ENCODE assay signal across 1 cellular context in genomic region chr14:79708991-79709390, GRCh38.
TF ChIP-seq lines count a peak whose summit lies in the region.

No MANE protein-coding gene starts in this region.

TF ChIP-seq in IMR-90, 13 proteins besides CTCF, POLR2A, EP300 and RAD21 (continued from another document):
- TF ChIP-seq SMC3 (IDR thresholded peaks at IDR 0.05; ENCODE audit: low read depth, low read length), result no peak
- TF ChIP-seq FOS (IDR thresholded peaks at IDR 0.05; ENCODE audit: low read depth, low read length), result no peak
- TF ChIP-seq ELK1 (IDR thresholded peaks at IDR 0.05; ENCODE audit: borderline replicate concordance, low read depth, low read length), result no peak
- TF ChIP-seq RCOR1 (IDR thresholded peaks at IDR 0.05; ENCODE audit: insufficient replicate concordance, low read length), result no peak
- TF ChIP-seq NFE2L2 (IDR thresholded peaks at IDR 0.05; ENCODE audit: low read depth, low read length), result no peak
- no peak for TF ChIP-seq CEBPB (IDR thresholded peaks at IDR 0.05; ENCODE audit: low read depth, low read length)
- TF ChIP-seq BHLHE40 (IDR thresholded peaks at IDR 0.05; ENCODE audit: low read depth, low read length), result no peak
TF ChIP-seq in IMR-90: peak in this region for 0.
